ENCODE assay signal across 9 cellular contexts in genomic region chr14:22546722-22547071, GRCh38. TPM values are rescaled to one million over a fixed set of nuclear protein-coding genes. Genes with fewer than 3 reads are reported as not detected.
DNase-seq lines count a peak whose midpoint lies in the region; ATAC-seq and TF ChIP-seq lines count a peak whose summit lies in the region.
"Had no signal": no experiment of that assay in that cellular context is flagged by ENCODE, and none has a peak within 500 bp of the region (broad histone marks: within the 10 kb centered on the region; RNA-seq: fewer than 3 reads in every experiment).

No MANE protein-coding gene starts in this region.

- peak overlapping the region; percentile 96 to 100 (median 99) for H3K27ac Mint-ChIP-seq in CD4-positive, CD25-positive, alpha-beta regulatory T cell
- peak overlapping the region; percentile 97 to 99 for H3K27ac Mint-ChIP-seq in effector memory CD8-positive, alpha-beta T cell

- no peak for DNase-seq in CD4-positive, CD25-positive, alpha-beta regulatory T cell
- no peak for DNase-seq in Jurkat, Clone E6-1 (ENCODE audit: low read depth, low spot score)
- DNase-seq in effector memory CD8-positive, alpha-beta T cell: no peak
- DNase-seq in sigmoid colon: no peak
- DNase-seq in NCI-H82 treated with DMSO at 0.1 percent for 48 hours (lab: John Stamatoyannopoulos, UW; ENCODE audit: unreplicated experiment): no peak
- DNase-seq: amygdala had no signal

- no peaks in the 10 kb centered on the region for H3K27me3 Mint-ChIP-seq in CD4-positive, CD25-positive, alpha-beta regulatory T cell
- H3K27me3 Mint-ChIP-seq in effector memory CD8-positive, alpha-beta T cell: no peaks in the 10 kb centered on the region

- peaks cover 46 to 98% (median 86%) of the 10 kb centered on the region in 4 donors for H3K4me1 Mint-ChIP-seq in CD4-positive, CD25-positive, alpha-beta regulatory T cell
- H3K4me1 Mint-ChIP-seq in effector memory CD8-positive, alpha-beta T cell (ENCODE audit: low read depth in 2 of 2): peaks cover 88 to 96% of the 10 kb centered on the region in 2 donors

- intact Hi-C loops in sigmoid colon (cut with DNase I): no loop called here

- peaks cover 94% of the 10 kb centered on the region for H3K36me3 Mint-ChIP-seq in CD4-positive, CD25-positive, alpha-beta regulatory T cell
- H3K36me3 Mint-ChIP-seq in effector memory CD8-positive, alpha-beta T cell (ENCODE audit: insufficient read depth): peaks cover 99% of the 10 kb centered on the region

- TF ChIP-seq POLR2A in sigmoid colon (IDR thresholded peaks at IDR 0.05): no peak

- TF ChIP-seq EP300 in sigmoid colon (IDR thresholded peaks at IDR 0.05): no peak

- H3K36me3 ChIP-seq in CD4-positive, CD25-positive, alpha-beta regulatory T cell (ENCODE audit: control insufficient read depth, insufficient read depth, low read length): peaks cover 94% of the 10 kb centered on the region
- no peaks in the 10 kb centered on the region for H3K36me3 ChIP-seq in sigmoid colon
- H3K36me3 ChIP-seq: prostate gland had no signal

- H3K9me3 Mint-ChIP-seq in CD4-positive, CD25-positive, alpha-beta regulatory T cell: no peaks in the 10 kb centered on the region
- H3K9me3 Mint-ChIP-seq in effector memory CD8-positive, alpha-beta T cell: no peaks in the 10 kb centered on the region

- WGBS in sigmoid colon, 2 donors: 72 to 79% methylated on average over 3 of the region's 3 CpGs

- no peak for TF ChIP-seq CTCF in sigmoid colon (IDR thresholded peaks at IDR 0.05)

- H3K27me3 ChIP-seq in CD4-positive, CD25-positive, alpha-beta regulatory T cell (ENCODE audit: control insufficient read depth, insufficient read depth, low read length): no peaks in the 10 kb centered on the region
- no peaks in the 10 kb centered on the region for H3K27me3 ChIP-seq in sigmoid colon

- ATAC-seq in CD4-positive, CD25-positive, alpha-beta regulatory T cell (ENCODE audit: low read depth in 2 of 2): no peak
- no peak for ATAC-seq in effector memory CD8-positive, alpha-beta T cell (replicated peaks)
- ATAC-seq in HG03378 (IDR thresholded peaks at IDR 0.05; ENCODE audit: unreplicated experiment): no peak
- no peak for ATAC-seq in HG03108 (IDR thresholded peaks at IDR 0.05; ENCODE audit: unreplicated experiment)

- H3K4me1 ChIP-seq in CD4-positive, CD25-positive, alpha-beta regulatory T cell (ENCODE audit: control insufficient read depth, insufficient read depth, low read length, poor library complexity, severe bottlenecking): peaks cover 100% of the 10 kb centered on the region
- peaks cover 0 to 7% (median 3%) of the 10 kb centered on the region in 4 donors for H3K4me1 ChIP-seq in sigmoid colon
- H3K4me1 ChIP-seq: prostate gland had no signal

- H3K27ac ChIP-seq in CD4-positive, CD25-positive, alpha-beta regulatory T cell (ENCODE audit: insufficient read depth, low read length, poor library complexity, severe bottlenecking): peak overlapping the region; percentile 99
- H3K27ac ChIP-seq in sigmoid colon: peak overlapping the region in 3 of 4 donors; percentile 8 to 65 (median 27)

- H3K4me3 Mint-ChIP-seq in CD4-positive, CD25-positive, alpha-beta regulatory T cell: peak overlapping the region; percentile 82 to 90 (median 88)
- H3K4me3 Mint-ChIP-seq in effector memory CD8-positive, alpha-beta T cell: peak overlapping the region; percentile 81 to 91

- H3K4me3 ChIP-seq in CD4-positive, CD25-positive, alpha-beta regulatory T cell (ENCODE audit: low read depth, low read length): peak overlapping the region; percentile 87
- peak overlapping the region; percentile 59 for H3K4me3 ChIP-seq in Jurkat, Clone E6-1 (ENCODE audit: low read length)
- H3K4me3 ChIP-seq in sigmoid colon: no peak overlapping the region
- H3K4me3 ChIP-seq: prostate gland had no signal

- H3K9me3 ChIP-seq in CD4-positive, CD25-positive, alpha-beta regulatory T cell (ENCODE audit: control insufficient read depth in 2 of 2, low read length in 2 of 2): no peaks in the 10 kb centered on the region
- H3K9me3 ChIP-seq in sigmoid colon: no peaks in the 10 kb centered on the region
- H3K9me3 ChIP-seq: prostate gland had no signal

RNA-seq across cellular contexts. Expression of gene DAD1, which starts 42.3 kb away (rescaled TPM):
- 81.8 TPM for total RNA-seq in CD4-positive, CD25-positive, alpha-beta regulatory T cell
- 100 to 1,000 TPM; 630 to 720 (median 697) TPM for polyA plus RNA-seq in CD4-positive, CD25-positive, alpha-beta regulatory T cell
- polyA plus RNA-seq in Jurkat, Clone E6-1 (2012; ENCODE audit: insufficient read depth, insufficient read length): 267 TPM
- 100 to 1,000 TPM; 115 to 192 (median 164) TPM for total RNA-seq in sigmoid colon
- polyA plus RNA-seq in sigmoid colon: 100 to 1,000 TPM; 136 to 274 (median 160) TPM

RNA-seq across cellular contexts. Expression of gene ABHD4, which starts 51.4 kb away (rescaled TPM):
- total RNA-seq in CD4-positive, CD25-positive, alpha-beta regulatory T cell: 10.1 TPM
- polyA plus RNA-seq in CD4-positive, CD25-positive, alpha-beta regulatory T cell: 10 to 100 TPM; 10.2 to 13.4 (median 11.1) TPM
- 11.3 TPM for polyA plus RNA-seq in Jurkat, Clone E6-1 (2012; ENCODE audit: insufficient read depth, insufficient read length)
- total RNA-seq in sigmoid colon: 10 to 100 TPM; 17.4 to 20.4 (median 18.7) TPM
- polyA plus RNA-seq in sigmoid colon: 10 to 100 TPM in 2 of 3 donors, 1 to 10 TPM in 1; 9.5 to 18.0 (median 12.3) TPM

Comparison
In these comparisons a context has a peak if more than half of its experiments do, and no peak if none do; other contexts are left out.
1. H3K4me3 ChIP-seq: peak in CD4-positive, CD25-positive, alpha-beta regulatory T cell (single experiment) and Jurkat, Clone E6-1 (single experiment); none in sigmoid colon (0 of 4).